ENCODE assay signal across 21 cellular contexts in the genomic region with DNA sequence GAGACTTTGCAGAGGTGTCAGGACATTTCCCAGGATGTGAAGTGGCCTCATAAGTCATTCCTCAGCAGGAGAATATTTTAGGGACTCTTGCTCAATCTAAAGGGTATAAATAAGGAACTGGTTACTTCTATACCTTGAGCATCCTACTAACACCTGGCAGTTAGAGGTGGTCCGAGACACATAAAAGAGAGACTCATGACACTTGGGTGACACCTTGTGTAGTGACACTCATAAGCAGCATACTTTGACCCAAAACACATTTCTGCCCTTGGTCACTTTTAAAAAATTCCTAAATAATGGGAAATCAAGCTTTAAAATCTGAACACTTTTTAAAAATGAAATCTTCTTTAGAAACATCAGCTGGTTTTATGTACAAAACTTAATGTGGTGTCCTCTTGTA.
"Had no signal": no experiment of that assay in that cellular context is flagged by ENCODE, and none has a peak within 500 bp of the region (broad histone marks: within the 10 kb centered on the region; RNA-seq: fewer than 3 reads in every experiment).

No MANE protein-coding gene starts in this region.

- H3K4me1 Mint-ChIP-seq: T-helper 17 cell had no signal

- ATAC-seq: T-helper 17 cell had no signal

- H3K9me2 ChIP-seq: SK-N-SH had no signal

- H3K9me3 ChIP-seq: SK-N-SH had no signal

- H3K27me3 ChIP-seq: MG63 had no signal

- H3K4me3 ChIP-seq: MG63 had no signal

- H3K4me3 Mint-ChIP-seq: T-helper 17 cell had no signal

- H3K36me3 ChIP-seq: MG63 had no signal

- H3K9ac ChIP-seq: SK-N-SH had no signal

- H3K27ac Mint-ChIP-seq: T-helper 17 cell had no signal

- DNase-seq: KBM-7, MG63, NCI-H1092, NCI-H1105 treated with DMSO at 0.1 percent for 48 hours, NCI-H1417 treated with DMSO at 0.1 percent for 48 hours, NCI-H146, NCI-H1694 treated with DMSO at 0.1 percent for 48 hours, NCI-H1930, NCI-H2081, NCI-H2107, NCI-H2227 treated with DMSO at 0.1 percent for 48 hours, NCI-H446, NCI-H510A, NCI-H526, NCI-H82, Right ventricle myocardium superior, RPMI8226, SK-N-SH, T-helper 1 cell, T-helper 17 cell had no signal

- H3K4me2 ChIP-seq: SK-N-SH had no signal

- H3K36me3 Mint-ChIP-seq: IgD-negative memory B cell had no signal
